8 cellular contexts compared by ENCODE assay signal in the genomic region with DNA sequence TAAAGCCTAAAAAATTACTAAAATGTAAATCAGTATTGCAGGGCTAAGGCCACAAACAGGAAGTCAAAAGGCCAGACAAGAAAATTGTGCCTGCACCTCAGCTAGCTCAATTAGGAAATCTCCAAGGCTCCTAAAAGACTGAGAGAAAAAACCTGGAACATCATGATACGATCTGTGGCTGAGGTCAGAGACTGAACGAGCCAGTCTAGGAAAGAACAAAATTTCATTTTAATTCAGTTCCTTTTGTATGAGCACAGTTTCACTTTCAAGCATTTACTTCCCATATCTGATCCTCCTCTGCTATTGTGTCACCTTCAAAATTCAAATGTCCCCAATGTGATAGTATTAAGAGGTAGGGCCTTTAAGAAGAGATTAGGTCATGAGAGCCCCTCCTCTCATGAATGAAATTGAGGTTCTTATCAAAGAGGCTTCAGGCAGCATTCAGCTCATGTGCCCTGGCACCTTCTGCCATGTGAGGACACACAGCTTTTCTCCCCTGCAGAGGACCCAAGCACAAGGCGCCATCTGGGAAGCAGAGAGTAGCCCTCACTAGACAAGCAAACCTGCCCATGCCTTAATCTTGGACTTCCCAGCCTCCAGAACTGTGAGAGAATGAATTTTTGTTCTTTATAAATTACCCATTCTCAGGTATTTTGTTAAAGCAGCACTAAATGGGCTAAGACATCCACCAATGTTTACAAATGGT. TPM values are rescaled to one million over a fixed set of nuclear protein-coding genes. Genes with fewer than 3 reads are reported as not detected.
DNase-seq lines count a peak whose midpoint lies in the region; ATAC-seq and TF ChIP-seq lines count a peak whose summit lies in the region.

No MANE protein-coding gene starts in this region.

- intact Hi-C loops in psoas muscle (cut with DNase I), result no loop called here

- peaks cover 11 to 47% of the 10 kb centered on the region in 2 donors for H3K36me3 ChIP-seq in psoas muscle (ENCODE audit: insufficient read depth in 1 of 2, low read depth in 1 of 2)

- peak in 1 of 4 donors; percentile 28 for ATAC-seq in psoas muscle
- no peak for ATAC-seq in GM18870 (IDR thresholded peaks at IDR 0.05; ENCODE audit: unreplicated experiment)

- no peak overlapping the region for H3K4me3 Mint-ChIP-seq in activated naive CD8-positive, alpha-beta T cell

- TF ChIP-seq CTCF in psoas muscle (IDR thresholded peaks at IDR 0.05), result no peak

- no peaks in the 10 kb centered on the region for H3K9me3 ChIP-seq in psoas muscle

- peak overlapping the region; percentile 61 for H3K27ac Mint-ChIP-seq in activated naive CD8-positive, alpha-beta T cell

- H3K4me1 ChIP-seq in psoas muscle, result peaks cover 6% of the 10 kb centered on the region

- no peaks in the 10 kb centered on the region for H3K9me3 Mint-ChIP-seq in activated naive CD8-positive, alpha-beta T cell (ENCODE audit: low read depth)

- peaks cover 8% of the 10 kb centered on the region for H3K4me1 Mint-ChIP-seq in activated naive CD8-positive, alpha-beta T cell (ENCODE audit: low read depth)

- DNase-seq in DMS 273 (lab: John Stamatoyannopoulos, UW; ENCODE audit: unreplicated experiment), result peak; percentile 26
- no peak for DNase-seq in DMS 273 treated with DMSO at 0.1 percent for 48 hours (lab: John Stamatoyannopoulos, UW)
- peak in 72 of 76 experiments; percentile 9 to 86 (median 53) for DNase-seq in HUDEP-2 (lab: John Stamatoyannopoulos, UW; ENCODE audit: unreplicated experiment in 76 of 76)
- no peak for DNase-seq in psoas muscle
- DNase-seq in A172 (ENCODE audit: low spot score), result no peak
- DNase-seq in SHP77 treated with DMSO at 0.1 percent for 48 hours (lab: John Stamatoyannopoulos, UW), result no peak

- WGBS in psoas muscle, 3 donors, result 69 to 81% (median 73%) methylated on average over 3 of the region's 3 CpGs

- no peaks in the 10 kb centered on the region for H3K36me3 Mint-ChIP-seq in activated naive CD8-positive, alpha-beta T cell

- no peaks in the 10 kb centered on the region for H3K27me3 ChIP-seq in psoas muscle (ENCODE audit: insufficient read depth in 3 of 3, low read length in 2 of 3)

- no peak overlapping the region for H3K4me3 ChIP-seq in psoas muscle

- peak overlapping the region; percentile 16 for H3K27ac ChIP-seq in psoas muscle

- no peaks in the 10 kb centered on the region for H3K27me3 Mint-ChIP-seq in activated naive CD8-positive, alpha-beta T cell

RNA-seq across cellular contexts. Expression of gene PRKAB1, which starts 14.9 kb away (rescaled TPM):
- 10 to 100 TPM in 2 of 4 donors, 1 to 10 TPM in 2; 9.0 to 16.7 (median 10.9) TPM for total RNA-seq in psoas muscle
- 10 to 100 TPM; 11.7 to 14.9 (median 11.9) TPM for polyA plus RNA-seq in psoas muscle
- total RNA-seq in A172 (2014; rRNA removed; shearing (Covaris generic)), result 5.4 and 9.2 TPM in 2 replicates

Comparison
In these comparisons a context has a peak if more than half of its experiments do, and no peak if none do; other contexts are left out.
1. DNase-seq: peak in DMS 273 (single experiment) and HUDEP-2 (72 of 76); none in DMS 273 treated with DMSO at 0.1 percent for 48 hours (single experiment), psoas muscle (0 of 2), A172 (single experiment) and SHP77 treated with DMSO at 0.1 percent for 48 hours (single experiment).